ENCODE assay signal across 16 cellular contexts in genomic region chr1:228919919-228920318, GRCh38.
DNase-seq lines count a peak whose midpoint lies in the region; ATAC-seq and TF ChIP-seq lines count a peak whose summit lies in the region.
"Had no signal": no experiment of that assay in that cellular context is flagged by ENCODE, and none has a peak within 500 bp of the region (broad histone marks: within the 10 kb centered on the region; RNA-seq: fewer than 3 reads in every experiment).

No MANE protein-coding gene starts in this region.

- peak overlapping the region; percentile 32 for H3K27ac Mint-ChIP-seq in activated naive CD4-positive, alpha-beta T cell treated with anti-CD3 and anti-CD28 coated beads, Interleukin-2, amount 50 U/mL, for 24 hours
- H3K27ac Mint-ChIP-seq in dendritic cell treated with granulocyte-macrophage colony-stimulating factor and Interleukin-4, amounts not matched to agents 40 ng/mL and 50 ng/mL, for 4 days: peak overlapping the region; percentile 55
- peak overlapping the region in 1 of 2 donors; percentile 56 for H3K27ac Mint-ChIP-seq in natural killer cell treated with Interleukin-12 subunit alpha and Interleukin-12 subunit beta and Interleukin-15 and Interleukin-18, amount 100 ng/mL, for 72 hours
- H3K27ac Mint-ChIP-seq: CD4-positive, CD25-positive, alpha-beta regulatory T cell had no signal

- H3K9me3 Mint-ChIP-seq in activated naive CD4-positive, alpha-beta T cell treated with anti-CD3 and anti-CD28 coated beads, Interleukin-2, amount 50 U/mL, for 24 hours: no peaks in the 10 kb centered on the region
- peaks cover 9% of the 10 kb centered on the region for H3K9me3 Mint-ChIP-seq in dendritic cell treated with granulocyte-macrophage colony-stimulating factor and Interleukin-4, amounts not matched to agents 40 ng/mL and 50 ng/mL, for 4 days
- no peaks in the 10 kb centered on the region for H3K9me3 Mint-ChIP-seq in natural killer cell treated with Interleukin-12 subunit alpha and Interleukin-12 subunit beta and Interleukin-15 and Interleukin-18, amount 100 ng/mL, for 72 hours

- no peak overlapping the region for H3K4me3 Mint-ChIP-seq in activated naive CD4-positive, alpha-beta T cell treated with anti-CD3 and anti-CD28 coated beads, Interleukin-2, amount 50 U/mL, for 24 hours
- no peak overlapping the region for H3K4me3 Mint-ChIP-seq in dendritic cell treated with granulocyte-macrophage colony-stimulating factor and Interleukin-4, amounts not matched to agents 40 ng/mL and 50 ng/mL, for 4 days
- peak overlapping the region; percentile 23 for H3K4me3 Mint-ChIP-seq in natural killer cell treated with Interleukin-12 subunit alpha and Interleukin-12 subunit beta and Interleukin-15 and Interleukin-18, amount 100 ng/mL, for 72 hours
- H3K4me3 Mint-ChIP-seq: CD4-positive, CD25-positive, alpha-beta regulatory T cell had no signal

- H3K4me1 ChIP-seq in aorta (ENCODE audit: control insufficient read depth in 1 of 2, insufficient read depth in 2 of 2, low read length in 2 of 2) (peaks cover 0 to 4% of the 10 kb centered on the region in 2 donors), right cardiac atrium (ENCODE audit: control insufficient read depth, insufficient read depth, low read length) (peaks cover 3% of the 10 kb centered on the region)

- H3K9me3 ChIP-seq in aorta (ENCODE audit: control insufficient read depth, low read length): no peaks in the 10 kb centered on the region
- H3K9me3 ChIP-seq in right cardiac atrium (ENCODE audit: control insufficient read depth, low read length): no peaks in the 10 kb centered on the region

- H3K27me3 Mint-ChIP-seq in activated naive CD4-positive, alpha-beta T cell treated with anti-CD3 and anti-CD28 coated beads, Interleukin-2, amount 50 U/mL, for 24 hours: no peaks in the 10 kb centered on the region
- H3K27me3 Mint-ChIP-seq in dendritic cell treated with granulocyte-macrophage colony-stimulating factor and Interleukin-4, amounts not matched to agents 40 ng/mL and 50 ng/mL, for 4 days: peaks cover 3% of the 10 kb centered on the region
- H3K27me3 Mint-ChIP-seq in natural killer cell treated with Interleukin-12 subunit alpha and Interleukin-12 subunit beta and Interleukin-15 and Interleukin-18, amount 100 ng/mL, for 72 hours: no peaks in the 10 kb centered on the region
- H3K27me3 Mint-ChIP-seq: CD4-positive, CD25-positive, alpha-beta regulatory T cell had no signal

- 15 to 27% methylated on average over 2 of the region's 2 CpGs for WGBS in aorta, 2 donors
- WGBS in right cardiac atrium: 99% methylated on average over 2 of the region's 2 CpGs

- intact Hi-C loops in dendritic cell treated with granulocyte-macrophage colony-stimulating factor and Interleukin-4, amounts not matched to agents 40 ng/mL and 50 ng/mL, for 4 days (cut with micrococcal nuclease): loop anchor here (10.0 kb wide), 1 partner anchor 155 kb away; no protein-coding TSS in a partner anchor
- intact Hi-C loops in aorta (cut with DNase I): loop anchor here in 1 of 2 donors (5.0 to 10.0 kb wide), 2 partner anchors 183 to 235 kb away; partner anchors contain the start of gene RHOU
- intact Hi-C loops in dorsolateral prefrontal cortex (cut with DNase I): no loop called here
- intact Hi-C loops in right cardiac atrium (cut with DNase I): no loop called here

- H3K36me3 ChIP-seq in aorta (ENCODE audit: control insufficient read depth in 1 of 2, insufficient read depth in 2 of 2, low read length in 1 of 2): no peaks in the 10 kb centered on the region
- H3K36me3 ChIP-seq: BLaER1 treated with 17β-estradiol and CSF1 and Interleukin-3, amounts not matched to agents 10 nM and 100 nM had no signal

- H3K36me3 Mint-ChIP-seq in activated naive CD4-positive, alpha-beta T cell treated with anti-CD3 and anti-CD28 coated beads, Interleukin-2, amount 50 U/mL, for 24 hours: no peaks in the 10 kb centered on the region
- no peaks in the 10 kb centered on the region for H3K36me3 Mint-ChIP-seq in dendritic cell treated with granulocyte-macrophage colony-stimulating factor and Interleukin-4, amounts not matched to agents 40 ng/mL and 50 ng/mL, for 4 days (ENCODE audit: low read depth)
- no peaks in the 10 kb centered on the region for H3K36me3 Mint-ChIP-seq in natural killer cell treated with Interleukin-12 subunit alpha and Interleukin-12 subunit beta and Interleukin-15 and Interleukin-18, amount 100 ng/mL, for 72 hours
- H3K36me3 Mint-ChIP-seq: CD4-positive, CD25-positive, alpha-beta regulatory T cell had no signal

- peaks cover 3% of the 10 kb centered on the region for H3K4me1 Mint-ChIP-seq in activated naive CD4-positive, alpha-beta T cell treated with anti-CD3 and anti-CD28 coated beads, Interleukin-2, amount 50 U/mL, for 24 hours
- H3K4me1 Mint-ChIP-seq in dendritic cell treated with granulocyte-macrophage colony-stimulating factor and Interleukin-4, amounts not matched to agents 40 ng/mL and 50 ng/mL, for 4 days (ENCODE audit: low read depth): peaks cover 28% of the 10 kb centered on the region
- peaks cover 20 to 25% of the 10 kb centered on the region in 2 donors for H3K4me1 Mint-ChIP-seq in natural killer cell treated with Interleukin-12 subunit alpha and Interleukin-12 subunit beta and Interleukin-15 and Interleukin-18, amount 100 ng/mL, for 72 hours (ENCODE audit: low read depth in 2 of 2)

- H3K4me3 ChIP-seq in aorta (ENCODE audit: low read length in 2 of 2): no peak overlapping the region
- H3K4me3 ChIP-seq in dorsolateral prefrontal cortex: no peak overlapping the region
- no peak overlapping the region for H3K4me3 ChIP-seq in right cardiac atrium (ENCODE audit: low read length)
- H3K4me3 ChIP-seq: BLaER1 treated with 17β-estradiol and CSF1 and Interleukin-3, amounts not matched to agents 10 nM and 100 nM; GM23248 had no signal

- H3K27ac ChIP-seq in aorta (ENCODE audit: low read depth in 1 of 2, low read length in 2 of 2) (peak overlapping the region; percentile 89 to 90), dorsolateral prefrontal cortex (no peak overlapping the region), right cardiac atrium (ENCODE audit: low read length) (no peak overlapping the region)
- H3K27ac ChIP-seq: BLaER1 treated with 17β-estradiol and CSF1 and Interleukin-3, amounts not matched to agents 10 nM and 100 nM; GM23248 had no signal

- H3K27me3 ChIP-seq in aorta (ENCODE audit: control insufficient read depth in 1 of 2, insufficient read depth in 2 of 2, low read length in 1 of 2) (no peaks in the 10 kb centered on the region), dorsolateral prefrontal cortex (no peaks in the 10 kb centered on the region), right cardiac atrium (ENCODE audit: control insufficient read depth, insufficient read depth) (no peaks in the 10 kb centered on the region)
- H3K27me3 ChIP-seq: BLaER1 treated with 17β-estradiol and CSF1 and Interleukin-3, amounts not matched to agents 10 nM and 100 nM had no signal

- DNase-seq in activated naive CD4-positive, alpha-beta T cell treated with anti-CD3 and anti-CD28 coated beads, Interleukin-2, amount 50 U/mL, for 16 hours: no peak
- DNase-seq in natural killer cell treated with Interleukin-12 subunit alpha and Interleukin-12 subunit beta and Interleukin-15 and Interleukin-18, amount 100 ng/mL, for 72 hours (ENCODE audit: low spot score): peak; percentile 60
- DNase-seq in aorta (no peak), dorsolateral prefrontal cortex (no peak), right cardiac atrium (no peak)
- DNase-seq in activated CD8-positive, alpha-beta memory T cell treated with anti-CD3 and anti-CD28 coated beads, Interleukin-2, amount 50 U/mL, for 4 hours: no peak
- DNase-seq: 8988T; ACHN; Calu3; CD4-positive, CD25-positive, alpha-beta regulatory T cell; DMS 273 treated with DMSO at 0.1 percent for 48 hours had no signal

- peak; percentile 66 to 75 for ATAC-seq in natural killer cell treated with Interleukin-12 subunit alpha and Interleukin-12 subunit beta and Interleukin-15 and Interleukin-18, amount 100 ng/mL, for 72 hours
- ATAC-seq in aorta (ENCODE audit: low FRiP score) (no peak), right cardiac atrium (no peak)
- ATAC-seq: HCT116 had no signal

- no peak for TF ChIP-seq CTCF in dorsolateral prefrontal cortex (IDR thresholded peaks at IDR 0.05 in 54 of 56, conservative IDR thresholded peaks at IDR 0.05 in 2 of 56; ENCODE audit: low read depth in 1 of 56, partially characterized antibody in 56 of 56)

Comparison
In these comparisons a context has a peak if more than half of its experiments do, and no peak if none do; other contexts are left out.
1. ATAC-seq: peak in natural killer cell treated with Interleukin-12 subunit alpha and Interleukin-12 subunit beta and Interleukin-15 and Interleukin-18, amount 100 ng/mL, for 72 hours (2 of 2); none in aorta (single experiment) and right cardiac atrium (0 of 2).
2. H3K27ac ChIP-seq: peak in aorta (2 of 2); none in dorsolateral prefrontal cortex (0 of 59) and right cardiac atrium (single experiment).